In the genomic region with DNA sequence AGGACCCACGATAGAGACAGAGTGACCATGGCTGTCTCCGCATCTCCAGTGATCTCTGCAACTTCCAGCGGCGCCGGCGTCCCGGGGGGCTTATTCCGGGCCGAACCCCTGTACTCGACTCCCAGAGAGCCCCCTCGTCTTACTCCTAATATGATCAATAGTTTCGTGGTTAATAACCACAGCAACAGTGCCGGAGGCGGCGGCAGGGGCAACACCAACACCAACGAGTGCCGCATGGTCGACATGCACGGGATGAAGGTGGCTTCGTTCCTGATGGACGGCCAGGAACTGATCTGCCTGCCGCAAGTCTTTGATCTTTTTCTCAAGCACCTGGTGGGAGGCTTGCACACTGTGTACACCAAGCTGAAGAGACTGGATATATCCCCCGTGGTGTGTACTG, we compare ENCODE assay signal across 9 cellular contexts. TPM values are rescaled to one million over a fixed set of nuclear protein-coding genes. Genes with fewer than 3 reads are reported as not detected.
A peak's percentile ranks its signal among the peaks of the same experiment; 100 is the strongest.
DNase-seq lines count a peak whose midpoint lies in the region; ATAC-seq and TF ChIP-seq lines count a peak whose summit lies in the region.
"Had no signal": no experiment of that assay in that cellular context is flagged by ENCODE, and none has a peak within 500 bp of the region (broad histone marks: within the 10 kb centered on the region; RNA-seq: fewer than 3 reads in every experiment).

No MANE protein-coding gene starts in this region.

- H3K79me2 ChIP-seq in KMS-11 (ENCODE audit: insufficient read depth, low read depth) (no peaks in the 10 kb centered on the region), parathyroid adenoma (no peaks in the 10 kb centered on the region), OCI-LY7 (ENCODE audit: insufficient read depth, low read depth, low read length) (no peaks in the 10 kb centered on the region)

- 39% methylated on average over 22 of the region's 23 CpGs for WGBS in esophagus muscularis mucosa

- H3K27me3 ChIP-seq in KMS-11 (ENCODE audit: insufficient read depth, low read depth), result no peaks in the 10 kb centered on the region
- H3K27me3 ChIP-seq in esophagus muscularis mucosa, result peaks cover 0 to 24% (median 0%) of the 10 kb centered on the region in 4 donors
- no peaks in the 10 kb centered on the region for H3K27me3 ChIP-seq in parathyroid adenoma (ENCODE audit: control insufficient read depth, insufficient read depth, low read length)

- CTCF ChIA-PET in OCI-LY7 (lab: Charles Lee; ENCODE audit: unreplicated experiment), result no interaction called here

- no peak for ATAC-seq in GM19023 (IDR thresholded peaks at IDR 0.05; ENCODE audit: unreplicated experiment)

- H3K4me1 ChIP-seq in KMS-11 (ENCODE audit: low read depth, poor library complexity, severe bottlenecking), result no peaks in the 10 kb centered on the region
- H3K4me1 ChIP-seq in esophagus muscularis mucosa, result peaks cover 0 to 16% (median 14%) of the 10 kb centered on the region in 4 donors
- no peaks in the 10 kb centered on the region for H3K4me1 ChIP-seq in parathyroid adenoma
- no peaks in the 10 kb centered on the region for H3K4me1 ChIP-seq in OCI-LY7 (ENCODE audit: insufficient read depth, low read length, poor library complexity, severe bottlenecking)

- H2AFZ ChIP-seq in KMS-11 (ENCODE audit: low read depth) (peak overlapping the region; percentile 71; the same call in 1 of the 2 replicates), parathyroid adenoma (peak overlapping the region; percentile 66), OCI-LY7 (ENCODE audit: low read length) (no peak overlapping the region)

- H4K20me1 ChIP-seq in KMS-11 (ENCODE audit: insufficient read depth) (no peaks in the 10 kb centered on the region), OCI-LY7 (ENCODE audit: insufficient read depth, low read length) (no peaks in the 10 kb centered on the region)

- no peaks in the 10 kb centered on the region for H3K9me2 ChIP-seq in OCI-LY7 (ENCODE audit: insufficient read depth, low read length)

- DNase-seq in COLO668 (lab: John Stamatoyannopoulos, UW; ENCODE audit: unreplicated experiment) (peak; percentile 33), esophagus muscularis mucosa (ENCODE audit: extremely low spot score) (no peak), HCEC 1CT (no peak), OCI-LY7 (ENCODE audit: low spot score) (no peak)
- no peak for DNase-seq in stimulated activated CD4-positive, alpha-beta T cell treated with anti-CD3 and anti-CD28 coated beads, Interleukin-4, amount 100 ng/mL, for 4 hours

- TF ChIP-seq POLR2A in esophagus muscularis mucosa (IDR thresholded peaks at IDR 0.05; ENCODE audit: low read depth), result no peak

- no TSS peak for BruUV-seq in OCI-LY7 (replicated peaks; lab: Mats Ljungman, UMichigan)

- no peak overlapping the region for H3K27ac ChIP-seq in KMS-11
- no peak overlapping the region for H3K27ac ChIP-seq in esophagus muscularis mucosa (replicated peaks in 1 of 4)
- H3K27ac ChIP-seq in parathyroid adenoma, result no peak overlapping the region
- H3K27ac ChIP-seq in OCI-LY7 (ENCODE audit: low read depth, low read length, poor library complexity, severe bottlenecking), result no peak overlapping the region

- TF ChIP-seq CTCF in KMS-11 (conservative IDR thresholded peaks at IDR 0.05; ENCODE audit: low read depth, low read length), result no peak
- TF ChIP-seq CTCF in esophagus muscularis mucosa (IDR thresholded peaks at IDR 0.05), result no peak
- TF ChIP-seq CTCF in parathyroid adenoma (IDR thresholded peaks at IDR 0.05), result no peak
- TF ChIP-seq CTCF in OCI-LY7 (conservative IDR thresholded peaks at IDR 0.05; ENCODE audit: low read length), result no peak

- POLR2A ChIA-PET in OCI-LY7 (lab: Charles Lee), result no interaction called here

- H3K4me3 ChIP-seq in KMS-11 (IDR thresholded peaks at IDR 0.05; ENCODE audit: insufficient read depth, low read depth, low read length), result no peak overlapping the region
- H3K4me3 ChIP-seq in esophagus muscularis mucosa, result peak overlapping the region; percentile 46 to 59 (median 46)
- peak overlapping the region; percentile 49 for H3K4me3 ChIP-seq in parathyroid adenoma (ENCODE audit: low read depth, low read length)
- no peak overlapping the region for H3K4me3 ChIP-seq in OCI-LY7 (ENCODE audit: low read depth, low read length, poor library complexity, severe bottlenecking)

- H3K36me3 ChIP-seq in KMS-11 (ENCODE audit: insufficient read depth), result no peaks in the 10 kb centered on the region
- H3K36me3 ChIP-seq in esophagus muscularis mucosa, result no peaks in the 10 kb centered on the region
- H3K36me3 ChIP-seq in parathyroid adenoma (ENCODE audit: control insufficient read depth, insufficient read depth, low read length), result no peaks in the 10 kb centered on the region
- no peaks in the 10 kb centered on the region for H3K36me3 ChIP-seq in OCI-LY7 (ENCODE audit: insufficient read depth, low read length)

- H3K9me3 ChIP-seq in esophagus muscularis mucosa (no peaks in the 10 kb centered on the region), parathyroid adenoma (ENCODE audit: control insufficient read depth, low read length) (no peaks in the 10 kb centered on the region), OCI-LY7 (ENCODE audit: low read length) (no peaks in the 10 kb centered on the region)

- H3K9ac ChIP-seq in KMS-11 (peak overlapping the region; percentile 22; the same call in 1 of the 2 replicates), parathyroid adenoma (no peak overlapping the region)

- H3K4me2 ChIP-seq in KMS-11 (peak overlapping the region; percentile 60), parathyroid adenoma (ENCODE audit: low read length) (peak overlapping the region; percentile 71), OCI-LY7 (ENCODE audit: low read length) (no peak overlapping the region)

- intact Hi-C loops in esophagus muscularis mucosa (cut with DNase I) (no loop called here), OCI-LY7 (cut with micrococcal nuclease; ENCODE audit: unreplicated experiment) (no loop called here)

- no peak for TF ChIP-seq EP300 in esophagus muscularis mucosa (IDR thresholded peaks at IDR 0.05)

RNA-seq across cellular contexts. Expression of a gene that starts 0.3 kb away (rescaled TPM):
- total RNA-seq in esophagus muscularis mucosa (under 1 TPM in 1 of 4 donors, not detected in 3; 0.39 TPM), OCI-LY7 (2022) (not detected in 2 replicates)
- total RNA-seq in OCI-LY7 (2014; rRNA removed; shearing (Covaris generic)), result not detected in 2 replicates
- total RNA-seq: M059J had no signal

Comparison
In these comparisons a context has a peak if more than half of its experiments do, and no peak if none do; other contexts are left out.
1. H3K4me3 ChIP-seq: peak in esophagus muscularis mucosa (4 of 4) and parathyroid adenoma (single experiment); none in KMS-11 (single experiment) and OCI-LY7 (single experiment).